Comparison of ENCODE assay signal across 17 cellular contexts in genomic region chr10:47188156-47188555, GRCh38.
DNase-seq lines count a peak whose midpoint lies in the region; ATAC-seq and TF ChIP-seq lines count a peak whose summit lies in the region.
"Had no signal": no experiment of that assay in that cellular context is flagged by ENCODE, and none has a peak within 500 bp of the region (broad histone marks: within the 10 kb centered on the region; RNA-seq: fewer than 3 reads in every experiment).

No MANE protein-coding gene starts in this region.

- peaks cover 6% of the 10 kb centered on the region for H3K4me1 Mint-ChIP-seq in activated CD8-positive, alpha-beta T cell treated with anti-CD3 and anti-CD28 coated beads, Interleukin-2, amount 10 ng/mL, durations not matched to agents 7 days and 5 days (ENCODE audit: low read depth)
- peaks cover 2% of the 10 kb centered on the region for H3K4me1 Mint-ChIP-seq in activated CD8-positive, alpha-beta T cell treated with anti-CD3 and anti-CD28 coated beads for 36 hours (ENCODE audit: low read depth)
- H3K4me1 Mint-ChIP-seq: B cell had no signal

- no peak overlapping the region for H3K4me3 Mint-ChIP-seq in activated CD8-positive, alpha-beta T cell treated with anti-CD3 and anti-CD28 coated beads, Interleukin-2, amount 10 ng/mL, durations not matched to agents 7 days and 5 days
- H3K4me3 Mint-ChIP-seq in activated CD8-positive, alpha-beta T cell treated with anti-CD3 and anti-CD28 coated beads for 36 hours: no peak overlapping the region
- H3K4me3 Mint-ChIP-seq: B cell; CD4-positive, alpha-beta T cell; CD8-positive, alpha-beta T cell had no signal

- peak overlapping the region; percentile 40 for H3K27ac Mint-ChIP-seq in activated CD8-positive, alpha-beta T cell treated with anti-CD3 and anti-CD28 coated beads, Interleukin-2, amount 10 ng/mL, durations not matched to agents 7 days and 5 days
- H3K27ac Mint-ChIP-seq in activated CD8-positive, alpha-beta T cell treated with anti-CD3 and anti-CD28 coated beads for 36 hours: no peak overlapping the region
- H3K27ac Mint-ChIP-seq: B cell; CD4-positive, alpha-beta T cell; CD8-positive, alpha-beta T cell had no signal

- ATAC-seq in activated CD8-positive, alpha-beta T cell treated with anti-CD3 and anti-CD28 coated beads, Interleukin-2, amount 10 ng/mL, durations not matched to agents 7 days and 5 days: no peak
- no peak for ATAC-seq in activated CD8-positive, alpha-beta T cell treated with anti-CD3 and anti-CD28 coated beads for 36 hours
- ATAC-seq: A549; CD8-positive, alpha-beta T cell had no signal

- no peak overlapping the region for H3K4me3 ChIP-seq in right atrium auricular region
- H3K4me3 ChIP-seq: A549; BLaER1 treated with 17β-estradiol and CSF1 and Interleukin-3, amounts not matched to agents 10 nM and 100 nM had no signal

- POLR2A ChIA-PET in activated CD8-positive, alpha-beta T cell treated with anti-CD3 and anti-CD28 coated beads, Interleukin-2, amount 10 ng/mL, durations not matched to agents 7 days and 5 days (lab: Charles Lee): no interaction called here
- POLR2A ChIA-PET in activated CD8-positive, alpha-beta T cell treated with anti-CD3 and anti-CD28 coated beads for 36 hours (lab: Charles Lee): no interaction called here

- no peak for TF ChIP-seq CTCF in activated CD8-positive, alpha-beta T cell treated with anti-CD3 and anti-CD28 coated beads for 36 hours (IDR thresholded peaks at IDR 0.05)
- no peak for TF ChIP-seq CTCF in right atrium auricular region (IDR thresholded peaks at IDR 0.05)

- DNase-seq in activated CD8-positive, alpha-beta T cell treated with anti-CD3 and anti-CD28 coated beads, Interleukin-2, amount 10 ng/mL, durations not matched to agents 7 days and 5 days: no peak
- DNase-seq in activated CD8-positive, alpha-beta T cell treated with anti-CD3 and anti-CD28 coated beads for 36 hours: no peak
- peak; percentile 23 for DNase-seq in right atrium auricular region (ENCODE audit: low spot score)
- no peak for DNase-seq in cardiac septum (ENCODE audit: low spot score)
- no peak for DNase-seq in activated effector memory CD4-positive, alpha-beta T cell treated with Interleukin-2 at 50 U/mL for 16 hours
- DNase-seq: AML-193; Caco-2; Calu3; CD4-positive, alpha-beta T cell; DMS79 treated with DMSO at 0.1 percent for 48 hours; GF-D8 had no signal

- CTCF ChIA-PET in activated CD8-positive, alpha-beta T cell treated with anti-CD3 and anti-CD28 coated beads, Interleukin-2, amount 10 ng/mL, durations not matched to agents 7 days and 5 days (lab: Charles Lee): no interaction called here
- CTCF ChIA-PET in activated CD8-positive, alpha-beta T cell treated with anti-CD3 and anti-CD28 coated beads for 36 hours (lab: Charles Lee): no interaction called here

- H3K36me3 ChIP-seq in right atrium auricular region: no peaks in the 10 kb centered on the region
- H3K36me3 ChIP-seq: BLaER1 treated with 17β-estradiol and CSF1 and Interleukin-3, amounts not matched to agents 10 nM and 100 nM had no signal

- no peaks in the 10 kb centered on the region for H3K27me3 Mint-ChIP-seq in activated CD8-positive, alpha-beta T cell treated with anti-CD3 and anti-CD28 coated beads, Interleukin-2, amount 10 ng/mL, durations not matched to agents 7 days and 5 days (ENCODE audit: low read depth)
- H3K27me3 Mint-ChIP-seq in activated CD8-positive, alpha-beta T cell treated with anti-CD3 and anti-CD28 coated beads for 36 hours: no peaks in the 10 kb centered on the region
- H3K27me3 Mint-ChIP-seq: B cell; CD4-positive, alpha-beta T cell had no signal

- H3K9me3 ChIP-seq in right atrium auricular region: no peaks in the 10 kb centered on the region
- H3K9me3 ChIP-seq: A549; BLaER1 treated with 17β-estradiol and CSF1 and Interleukin-3, amounts not matched to agents 10 nM and 100 nM; Caco-2 had no signal

- H3K27ac ChIP-seq in right atrium auricular region: no peak overlapping the region
- H3K27ac ChIP-seq: 22Rv1; A549; BLaER1 treated with 17β-estradiol and CSF1 and Interleukin-3, amounts not matched to agents 10 nM and 100 nM; C4-2B had no signal

- H3K27me3 ChIP-seq in right atrium auricular region: no peaks in the 10 kb centered on the region
- H3K27me3 ChIP-seq: BLaER1 treated with 17β-estradiol and CSF1 and Interleukin-3, amounts not matched to agents 10 nM and 100 nM had no signal

- intact Hi-C loops in activated CD8-positive, alpha-beta T cell treated with anti-CD3 and anti-CD28 coated beads for 36 hours (cut with micrococcal nuclease): loop anchor here (10.0 kb wide), 1 partner anchor 63 kb away; no protein-coding TSS in a partner anchor
- intact Hi-C loops in cardiac septum (cut with DNase I): no loop called here

- no peaks in the 10 kb centered on the region for H3K9me3 Mint-ChIP-seq in activated CD8-positive, alpha-beta T cell treated with anti-CD3 and anti-CD28 coated beads, Interleukin-2, amount 10 ng/mL, durations not matched to agents 7 days and 5 days (ENCODE audit: insufficient read depth)
- H3K9me3 Mint-ChIP-seq in activated CD8-positive, alpha-beta T cell treated with anti-CD3 and anti-CD28 coated beads for 36 hours: no peaks in the 10 kb centered on the region
- H3K9me3 Mint-ChIP-seq: CD4-positive, alpha-beta T cell; CD8-positive, alpha-beta T cell had no signal

- H3K4me1 ChIP-seq in right atrium auricular region: no peaks in the 10 kb centered on the region
- H3K4me1 ChIP-seq: A549; BLaER1 treated with 17β-estradiol and CSF1 and Interleukin-3, amounts not matched to agents 10 nM and 100 nM; Caco-2 had no signal

- H3K36me3 Mint-ChIP-seq in activated CD8-positive, alpha-beta T cell treated with anti-CD3 and anti-CD28 coated beads, Interleukin-2, amount 10 ng/mL, durations not matched to agents 7 days and 5 days (ENCODE audit: low read depth): no peaks in the 10 kb centered on the region
- no peaks in the 10 kb centered on the region for H3K36me3 Mint-ChIP-seq in activated CD8-positive, alpha-beta T cell treated with anti-CD3 and anti-CD28 coated beads for 36 hours (ENCODE audit: low read depth)
- H3K36me3 Mint-ChIP-seq: CD8-positive, alpha-beta T cell had no signal
